ENCODE assay signal across 16 cellular contexts in the genomic region with DNA sequence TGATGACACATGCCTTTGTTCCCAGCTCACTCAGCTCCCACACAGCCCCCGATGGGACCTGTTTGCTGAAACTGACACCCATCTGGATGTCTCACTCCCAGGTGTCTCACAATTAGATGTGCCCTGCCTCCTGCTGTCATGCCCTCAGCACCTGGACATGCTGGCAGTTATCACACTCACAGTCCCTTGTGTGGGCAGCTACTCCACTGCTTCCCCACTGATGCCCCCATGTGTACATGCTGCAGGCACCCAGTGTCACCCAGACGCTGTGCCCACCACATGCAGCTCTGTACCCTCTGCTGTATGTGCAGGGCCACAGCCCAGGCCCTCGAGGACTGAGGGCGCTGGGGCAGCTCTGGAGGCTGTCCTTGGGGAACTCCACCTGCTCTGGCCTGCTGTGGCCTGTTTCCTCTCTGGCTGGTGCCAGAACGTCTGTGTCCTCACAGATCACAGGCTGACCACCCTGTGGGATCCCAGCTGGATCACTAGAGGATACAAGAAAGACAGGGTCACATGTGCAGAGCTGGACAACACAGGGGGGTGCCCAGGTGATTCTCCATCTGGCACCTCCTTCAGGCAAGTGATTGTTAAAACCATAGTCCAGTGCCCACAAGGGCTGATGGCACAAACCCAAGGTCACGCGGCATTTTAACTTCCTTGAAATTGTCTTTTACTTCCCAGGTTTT. TPM values are rescaled to one million over a fixed set of nuclear protein-coding genes. Genes with fewer than 3 reads are reported as not detected.
A peak's percentile ranks its signal among the peaks of the same experiment; 100 is the strongest.
DNase-seq lines count a peak whose midpoint lies in the region; ATAC-seq and TF ChIP-seq lines count a peak whose summit lies in the region.
"Had no signal": no experiment of that assay in that cellular context is flagged by ENCODE, and none has a peak within 500 bp of the region (broad histone marks: within the 10 kb centered on the region; RNA-seq: fewer than 3 reads in every experiment).

No MANE protein-coding gene starts in this region.

- no peak for ATAC-seq in sciatic nerve
- ATAC-seq: activated CD8-positive, alpha-beta T cell treated with anti-CD3 and anti-CD28 coated beads for 36 hours; activated naive CD4-positive, alpha-beta T cell treated with anti-CD3 and anti-CD28 coated beads, Interleukin-2, amount 50 U/mL, for 72 hours had no signal

- H3K27me3 Mint-ChIP-seq in glutamatergic neuron (ENCODE audit: unreplicated experiment): peaks cover 9% of the 10 kb centered on the region
- peaks cover 43% of the 10 kb centered on the region for H3K27me3 Mint-ChIP-seq in MCF 10A (ENCODE audit: insufficient read depth, unreplicated experiment)
- H3K27me3 Mint-ChIP-seq: activated CD8-positive, alpha-beta T cell treated with anti-CD3 and anti-CD28 coated beads for 36 hours had no signal

- TF ChIP-seq CTCF in GM12864 (IDR thresholded peaks at IDR 0.05; ENCODE audit: low read depth, low read length, missing control alignments): no peak
- TF ChIP-seq CTCF in glutamatergic neuron (IDR thresholded peaks at IDR 0.05; ENCODE audit: partially characterized antibody, unreplicated experiment): no peak
- TF ChIP-seq CTCF in MCF 10A (IDR thresholded peaks at IDR 0.05; ENCODE audit: unreplicated experiment): no peak
- no peak for TF ChIP-seq CTCF in GM10266 (IDR thresholded peaks at IDR 0.05; ENCODE audit: control insufficient read depth, insufficient read depth, low read depth, missing control alignments)

- CTCF ChIA-PET in MCF 10A (lab: Yijun Ruan, JAX): interaction anchor here (0.6 to 0.9 kb wide), 2 partner anchors 22 to 156 kb away, joined by 3 read pairs; no protein-coding TSS in a partner anchor

- no peak overlapping the region for H3K4me3 Mint-ChIP-seq in glutamatergic neuron (ENCODE audit: unreplicated experiment)
- H3K4me3 Mint-ChIP-seq in MCF 10A (ENCODE audit: unreplicated experiment): no peak overlapping the region
- H3K4me3 Mint-ChIP-seq: activated CD8-positive, alpha-beta T cell treated with anti-CD3 and anti-CD28 coated beads for 36 hours; stimulated activated naive CD8-positive, alpha-beta T cell treated with anti-CD3 and anti-CD28 coated beads, Interleukin-15, Interleukin-2, amounts not matched to agents 100 ng/mL and 50 ng/mL, for 24 hours had no signal

- no peak overlapping the region for H3K4me3 ChIP-seq in GM12864 (ENCODE audit: low read depth, low read length)
- H3K4me3 ChIP-seq: esophagus squamous epithelium had no signal

- BruUV-seq in MCF 10A (replicated peaks; lab: Mats Ljungman, UMichigan): no TSS peak

- POLR2A ChIA-PET in MCF 10A (lab: Yijun Ruan, JAX): no interaction called here

- DNase-seq in GM12864 (ENCODE audit: low read depth) (peak; percentile 2), NCI-H2171 treated with DMSO at 0.1 percent for 48 hours (lab: John Stamatoyannopoulos, UW) (peak; percentile 83), glutamatergic neuron (peak; percentile 10), sciatic nerve (ENCODE audit: low spot score) (peak; percentile 31), HT-29 (ENCODE audit: low spot score) (no peak), MCF 10A (ENCODE audit: unreplicated experiment) (no peak), GM10266 (ENCODE audit: extremely low spot score) (no peak)
- DNase-seq: activated CD8-positive, alpha-beta T cell treated with anti-CD3 and anti-CD28 coated beads for 36 hours; cerebellar nuclear complex; esophagus squamous epithelium; KBM-7; NCI-H2081 treated with DMSO at 0.1 percent for 48 hours; stimulated activated CD4-positive, alpha-beta T cell treated with anti-CD3 and anti-CD28 coated beads, Interleukin-4, amount 100 ng/mL, for 1 hour had no signal

- no peak overlapping the region for H3K27ac Mint-ChIP-seq in glutamatergic neuron (ENCODE audit: unreplicated experiment)
- no peak overlapping the region for H3K27ac Mint-ChIP-seq in MCF 10A (ENCODE audit: low read depth, unreplicated experiment)
- H3K27ac Mint-ChIP-seq: activated CD8-positive, alpha-beta T cell treated with anti-CD3 and anti-CD28 coated beads for 36 hours; activated naive CD4-positive, alpha-beta T cell treated with anti-CD3 and anti-CD28 coated beads, Interleukin-2, amount 50 U/mL, for 72 hours; stimulated activated naive CD8-positive, alpha-beta T cell treated with anti-CD3 and anti-CD28 coated beads, Interleukin-15, Interleukin-2, amounts not matched to agents 100 ng/mL and 50 ng/mL, for 24 hours had no signal

- H3K36me3 Mint-ChIP-seq in glutamatergic neuron (ENCODE audit: unreplicated experiment): peaks cover 6% of the 10 kb centered on the region
- no peaks in the 10 kb centered on the region for H3K36me3 Mint-ChIP-seq in MCF 10A (ENCODE audit: insufficient read depth, unreplicated experiment)
- H3K36me3 Mint-ChIP-seq: activated naive CD4-positive, alpha-beta T cell treated with anti-CD3 and anti-CD28 coated beads, Interleukin-2, amount 50 U/mL, for 72 hours had no signal

- H3K4me1 Mint-ChIP-seq in glutamatergic neuron (ENCODE audit: low read depth, unreplicated experiment) (peaks cover 7% of the 10 kb centered on the region), MCF 10A (ENCODE audit: insufficient read depth, unreplicated experiment) (peaks cover 15% of the 10 kb centered on the region)

- intact Hi-C loops in sciatic nerve (cut with DNase I): no loop called here
- intact Hi-C loops in MCF 10A (cut with micrococcal nuclease): no loop called here

- H3K9me3 Mint-ChIP-seq in glutamatergic neuron (ENCODE audit: unreplicated experiment) (peaks cover 10% of the 10 kb centered on the region), MCF 10A (ENCODE audit: unreplicated experiment) (no peaks in the 10 kb centered on the region)
- H3K9me3 Mint-ChIP-seq: activated CD8-positive, alpha-beta T cell treated with anti-CD3 and anti-CD28 coated beads for 36 hours; stimulated activated naive CD8-positive, alpha-beta T cell treated with anti-CD3 and anti-CD28 coated beads, Interleukin-15, Interleukin-2, amounts not matched to agents 100 ng/mL and 50 ng/mL, for 24 hours had no signal

RNA-seq across cellular contexts. Expression of gene C3orf22, which starts 14.0 kb away (rescaled TPM):
- total RNA-seq in glutamatergic neuron (ENCODE audit: unreplicated experiment): not detected
- total RNA-seq in sciatic nerve: not detected
- not detected in 2 replicates for total RNA-seq in HT-29 (2014; rRNA removed; shearing (Covaris generic))
- not detected in 2 replicates for total RNA-seq in MCF 10A (2022)
- total RNA-seq: activated CD8-positive, alpha-beta T cell treated with anti-CD3 and anti-CD28 coated beads for 36 hours; activated naive CD4-positive, alpha-beta T cell treated with anti-CD3 and anti-CD28 coated beads, Interleukin-2, amount 50 U/mL, for 72 hours; esophagus squamous epithelium; T-helper 2 cell treated with Interferon-gamma antibody and Interleukin-4, amounts not matched to agents 100 ng/mL and 5 ng/mL, for 36 hours had no signal

RNA-seq across cellular contexts. Expression of gene CHST13, which starts 20.8 kb away (rescaled TPM):
- total RNA-seq in glutamatergic neuron (ENCODE audit: unreplicated experiment) (not detected), sciatic nerve (0.89 TPM), MCF 10A (2022) (not detected in 2 replicates)
- total RNA-seq in HT-29 (2014; rRNA removed; shearing (Covaris generic)): 0.05 and 1.3 TPM in 2 replicates
- total RNA-seq: activated CD8-positive, alpha-beta T cell treated with anti-CD3 and anti-CD28 coated beads for 36 hours; activated naive CD4-positive, alpha-beta T cell treated with anti-CD3 and anti-CD28 coated beads, Interleukin-2, amount 50 U/mL, for 72 hours; T-helper 2 cell treated with Interferon-gamma antibody and Interleukin-4, amounts not matched to agents 100 ng/mL and 5 ng/mL, for 36 hours had no signal

RNA-seq across cellular contexts. Expression of gene UROC1, which starts 27.2 kb away (rescaled TPM):
- total RNA-seq in glutamatergic neuron (ENCODE audit: unreplicated experiment) (not detected), sciatic nerve (not detected), MCF 10A (2022) (not detected in 2 replicates)
- not detected in 2 replicates for total RNA-seq in HT-29 (2014; rRNA removed; shearing (Covaris generic))
- total RNA-seq: activated CD8-positive, alpha-beta T cell treated with anti-CD3 and anti-CD28 coated beads for 36 hours; activated naive CD4-positive, alpha-beta T cell treated with anti-CD3 and anti-CD28 coated beads, Interleukin-2, amount 50 U/mL, for 72 hours; esophagus squamous epithelium; T-helper 2 cell treated with Interferon-gamma antibody and Interleukin-4, amounts not matched to agents 100 ng/mL and 5 ng/mL, for 36 hours had no signal

Comparison
In these comparisons a context has a peak if more than half of its experiments do, and no peak if none do; other contexts are left out.
1. DNase-seq: peak in GM12864 (single experiment), NCI-H2171 treated with DMSO at 0.1 percent for 48 hours (single experiment), glutamatergic neuron (single experiment) and sciatic nerve (single experiment); none in HT-29 (single experiment), MCF 10A (single experiment) and GM10266 (single experiment).